28 cellular contexts compared by ENCODE assay signal in genomic region chr1:245453556-245453955, GRCh38.
"Had no signal": no experiment of that assay in that cellular context is flagged by ENCODE, and none has a peak within 500 bp of the region (broad histone marks: within the 10 kb centered on the region; RNA-seq: fewer than 3 reads in every experiment).

No MANE protein-coding gene starts in this region.

- H3K9me3 ChIP-seq: ovary, psoas muscle, spleen, stomach, thoracic aorta, thyroid gland, tibial nerve, upper lobe of left lung, vagina had no signal

- H3K36me3 ChIP-seq: neural progenitor cell, ovary, spleen, stomach, thoracic aorta, thyroid gland, tibial nerve, upper lobe of left lung, vagina had no signal

- H3K4me1 Mint-ChIP-seq: natural killer cell; stimulated activated effector memory CD8-positive, alpha-beta T cell treated with anti-CD3 and anti-CD28 coated beads, Interleukin-12 subunit alpha, Interleukin-12 subunit beta, amount 100 ng/mL, for 72 hours; stimulated activated naive B cell treated with anti-CD40 and anti-IgM and Interleukin-4, amounts not matched to agents 10 μg/mL and 1 μg/mL and 100 μg/mL, for 72 hours had no signal

- H3K27me3 ChIP-seq: neural progenitor cell, ovary, spleen, stomach, thyroid gland, tibial nerve, upper lobe of left lung, vagina had no signal

- H3K4me3 ChIP-seq: neural progenitor cell, ovary, psoas muscle, skin epidermis, smooth muscle cell, spleen, stomach, thoracic aorta, thyroid gland, tibial nerve, upper lobe of left lung, vagina had no signal

- H3K9me3 Mint-ChIP-seq: natural killer cell; stimulated activated naive B cell treated with anti-CD40 and anti-IgM and Interleukin-4, amounts not matched to agents 10 μg/mL and 1 μg/mL and 100 μg/mL, for 72 hours; stimulated activated naive CD8-positive, alpha-beta T cell treated with anti-CD3 and anti-CD28 coated beads, Interleukin-15, Interleukin-2, amounts not matched to agents 100 ng/mL and 50 ng/mL, for 24 hours had no signal

- H3K36me3 Mint-ChIP-seq: natural killer cell; neural progenitor cell; stimulated activated effector memory CD8-positive, alpha-beta T cell treated with anti-CD3 and anti-CD28 coated beads, Interleukin-12 subunit alpha, Interleukin-12 subunit beta, amount 100 ng/mL, for 72 hours; stimulated activated naive B cell treated with anti-CD40 and anti-IgM and Interleukin-4, amounts not matched to agents 10 μg/mL and 1 μg/mL and 100 μg/mL, for 72 hours had no signal

- H3K4me1 ChIP-seq: parathyroid adenoma, psoas muscle, spleen, tibial nerve, upper lobe of left lung, vagina had no signal

- H3K27me3 Mint-ChIP-seq: progenitor cell of endocrine pancreas had no signal

- DNase-seq: natural killer cell; occipital lobe; ovary; posterior cingulate gyrus; psoas muscle; right cardiac atrium; spleen; stimulated activated CD4-positive, alpha-beta T cell treated with anti-CD3 and anti-CD28 coated beads, Interleukin-12 subunit alpha, Interleukin-12 subunit beta, amount 100 ng/mL, for 4 hours; stimulated activated CD4-positive, alpha-beta T cell treated with anti-CD3 and anti-CD28 coated beads, Interleukin-1b, Interleukin-23, amount 100 ng/mL, for 48 hours; stimulated activated CD4-positive, alpha-beta T cell treated with anti-CD3 and anti-CD28 coated beads, Interleukin-4, amount 100 ng/mL, for 1 hour; stimulated activated naive B cell treated with anti-CD40 and anti-IgM and Interleukin-4, amounts not matched to agents 10 μg/mL and 1 μg/mL and 100 μg/mL, for 72 hours; stimulated activated naive CD4-positive, alpha-beta T cell treated with Interleukin-2 at 50 U/mL for 16 hours; stomach; thyroid gland; trophoblast cell; upper lobe of left lung had no signal

- H3K27ac ChIP-seq: neural progenitor cell, ovary, parathyroid adenoma, psoas muscle, skin epidermis, spleen, stomach, thoracic aorta, thyroid gland, tibial nerve, upper lobe of left lung, vagina had no signal

- H3K27ac Mint-ChIP-seq: natural killer cell; nephron; neural progenitor cell; progenitor cell of endocrine pancreas; stimulated activated effector memory CD8-positive, alpha-beta T cell treated with anti-CD3 and anti-CD28 coated beads, Interleukin-12 subunit alpha, Interleukin-12 subunit beta, amount 100 ng/mL, for 72 hours; stimulated activated naive B cell treated with anti-CD40 and anti-IgM and Interleukin-4, amounts not matched to agents 10 μg/mL and 1 μg/mL and 100 μg/mL, for 72 hours; stimulated activated naive CD8-positive, alpha-beta T cell treated with anti-CD3 and anti-CD28 coated beads, Interleukin-15, Interleukin-2, amounts not matched to agents 100 ng/mL and 50 ng/mL, for 24 hours had no signal

- ATAC-seq: natural killer cell; psoas muscle; right cardiac atrium; sciatic nerve; stimulated activated effector memory CD8-positive, alpha-beta T cell treated with anti-CD3 and anti-CD28 coated beads, Interleukin-12 subunit alpha, Interleukin-12 subunit beta, amount 100 ng/mL, for 72 hours; stimulated activated naive B cell treated with anti-CD40 and anti-IgM and Interleukin-4, amounts not matched to agents 10 μg/mL and 1 μg/mL and 100 μg/mL, for 72 hours had no signal

- H3K4me3 Mint-ChIP-seq: natural killer cell; nephron; neural progenitor cell; stimulated activated effector memory CD8-positive, alpha-beta T cell treated with anti-CD3 and anti-CD28 coated beads, Interleukin-12 subunit alpha, Interleukin-12 subunit beta, amount 100 ng/mL, for 72 hours; stimulated activated naive B cell treated with anti-CD40 and anti-IgM and Interleukin-4, amounts not matched to agents 10 μg/mL and 1 μg/mL and 100 μg/mL, for 72 hours; stimulated activated naive CD8-positive, alpha-beta T cell treated with anti-CD3 and anti-CD28 coated beads, Interleukin-15, Interleukin-2, amounts not matched to agents 100 ng/mL and 50 ng/mL, for 24 hours had no signal
